ENCODE assay signal across 6 cellular contexts in genomic region chr3:168187233-168187632, GRCh38.
"Had no signal": no experiment of that assay in that cellular context is flagged by ENCODE, and none has a peak within 500 bp of the region (broad histone marks: within the 10 kb centered on the region; RNA-seq: fewer than 3 reads in every experiment).

No MANE protein-coding gene starts in this region.

- H3K4me3 ChIP-seq: GM23338 had no signal

- DNase-seq: H9, HCEC 1CT had no signal

- H3K9me3 Mint-ChIP-seq: GM23338, H9 had no signal

- FAIRE-seq: H1, H54 had no signal

- ATAC-seq: GM23338 had no signal

- H3K27ac Mint-ChIP-seq: GM23338, H9, IgD-negative memory B cell had no signal

- H2AFZ ChIP-seq: GM23338 had no signal

- H3K4me2 ChIP-seq: GM23338 had no signal

- H3K27me3 Mint-ChIP-seq: IgD-negative memory B cell had no signal

- H3K4me1 Mint-ChIP-seq: IgD-negative memory B cell had no signal

- H3K36me3 Mint-ChIP-seq: IgD-negative memory B cell had no signal

- H3K4me3 Mint-ChIP-seq: GM23338, H9, IgD-negative memory B cell had no signal
